In genomic region chr3:51941447-51941797, GRCh38 we compare ENCODE assay signal across 8 cellular contexts. TPM values are rescaled to one million over a fixed set of nuclear protein-coding genes. Genes with fewer than 3 reads are reported as not detected.
DNase-seq lines count a peak whose midpoint lies in the region; ATAC-seq and TF ChIP-seq lines count a peak whose summit lies in the region.

No MANE protein-coding gene starts in this region.

- H3K9ac ChIP-seq in adipocyte (ENCODE audit: low read length), result peak overlapping the region; percentile 89
- peak overlapping the region; percentile 38 to 70 for H3K9ac ChIP-seq in liver (ENCODE audit: low read depth in 1 of 2, low read length in 2 of 2)

- no peak for DNase-seq in activated CD4-positive, alpha-beta T cell treated with anti-CD3 and anti-CD28 coated beads, Interleukin-2, amount 10 ng/mL, durations not matched to agents 24 days and 14 days
- DNase-seq in activated CD4-positive, alpha-beta T cell treated with anti-CD3 and anti-CD28 coated beads for 1 hour, result no peak
- no peak for DNase-seq in adipocyte (ENCODE audit: low read depth)
- no peak for DNase-seq in thyroid gland
- no peak for DNase-seq in glomerular visceral epithelial cell (ENCODE audit: extremely low spot score)
- DNase-seq in foreskin keratinocyte, result no peak
- no peak for DNase-seq in amygdala (lab: John Stamatoyannopoulos, UW)

- H3K4me1 ChIP-seq in adipocyte (ENCODE audit: control insufficient read depth, insufficient read depth, low read length) (peaks cover 36% of the 10 kb centered on the region), liver (ENCODE audit: control insufficient read depth in 4 of 4, insufficient read depth in 4 of 4, low read length in 3 of 4) (peaks cover 10 to 31% (median 23%) of the 10 kb centered on the region in 4 donors), thyroid gland (peaks cover 23 to 24% of the 10 kb centered on the region in 2 donors), foreskin keratinocyte (peaks cover 7% of the 10 kb centered on the region)

- H3K4me3 ChIP-seq in adipocyte (ENCODE audit: low read length) (peak overlapping the region; percentile 86), liver (ENCODE audit: low read depth in 1 of 3, low read length in 3 of 3) (peak overlapping the region; percentile 79 to 94 (median 81)), thyroid gland (replicated peaks in 1 of 3) (peak overlapping the region; percentile 32 to 51 (median 39))

- under 1% methylated on average over 21 of the region's 21 CpGs for WGBS in liver
- WGBS in thyroid gland, 2 donors, result 0 to 1% methylated on average over 7 to 16 of the region's 21 CpGs

- H3K27me3 ChIP-seq in adipocyte (replicated peaks; ENCODE audit: control insufficient read depth, insufficient read depth, low read length) (no peaks in the 10 kb centered on the region), liver (ENCODE audit: control insufficient read depth in 4 of 4, insufficient read depth in 4 of 4, low read length in 3 of 4) (no peaks in the 10 kb centered on the region), thyroid gland (no peaks in the 10 kb centered on the region), foreskin keratinocyte (no peaks in the 10 kb centered on the region)

- TF ChIP-seq RAD21 in liver (IDR thresholded peaks at IDR 0.05), result no peak

- H3K36me3 ChIP-seq in adipocyte (ENCODE audit: control insufficient read depth, insufficient read depth, low read length, severe bottlenecking) (peaks cover 54% of the 10 kb centered on the region), liver (ENCODE audit: control insufficient read depth in 4 of 4, insufficient read depth in 3 of 4, low read depth in 1 of 4, low read length in 3 of 4) (peaks cover 4 to 29% (median 16%) of the 10 kb centered on the region in 4 donors), thyroid gland (peaks cover 10 to 14% of the 10 kb centered on the region in 2 donors)

- H3K9me3 Mint-ChIP-seq in activated CD4-positive, alpha-beta T cell treated with anti-CD3 and anti-CD28 coated beads, Interleukin-2, amount 10 ng/mL, durations not matched to agents 24 days and 14 days, result no peaks in the 10 kb centered on the region

- H3K27me3 Mint-ChIP-seq in activated CD4-positive, alpha-beta T cell treated with anti-CD3 and anti-CD28 coated beads, Interleukin-2, amount 10 ng/mL, durations not matched to agents 24 days and 14 days, result no peaks in the 10 kb centered on the region

- TF ChIP-seq CTCF in liver (IDR thresholded peaks at IDR 0.05; ENCODE audit: low read depth, low read length, missing input control) (no peak), thyroid gland (IDR thresholded peaks at IDR 0.05) (no peak), foreskin keratinocyte (conservative IDR thresholded peaks at IDR 0.05) (no peak)

- no peak for ATAC-seq in foreskin keratinocyte

- no peak for TF ChIP-seq POLR2A in thyroid gland (IDR thresholded peaks at IDR 0.05)

- intact Hi-C loops in activated CD4-positive, alpha-beta T cell treated with anti-CD3 and anti-CD28 coated beads, Interleukin-2, amount 10 ng/mL, durations not matched to agents 24 days and 14 days (cut with micrococcal nuclease), result loop anchor here (5.0 kb wide), 2 partner anchors 404 to 439 kb away; partner anchors contain the start of genes DCAF1 and RAD54L2
- intact Hi-C loops in thyroid gland (cut with DNase I), result loop anchor here (5.0 kb wide), 2 partner anchors 36 to 116 kb away; partner anchors contain the start of genes ABHD14A and DUSP7

- H3K4me3 Mint-ChIP-seq in activated CD4-positive, alpha-beta T cell treated with anti-CD3 and anti-CD28 coated beads, Interleukin-2, amount 10 ng/mL, durations not matched to agents 24 days and 14 days, result peak overlapping the region; percentile 85

- H3K4me1 Mint-ChIP-seq in activated CD4-positive, alpha-beta T cell treated with anti-CD3 and anti-CD28 coated beads, Interleukin-2, amount 10 ng/mL, durations not matched to agents 24 days and 14 days, result peaks cover 26% of the 10 kb centered on the region

- H3K27ac ChIP-seq in liver (ENCODE audit: low read depth in 1 of 2, low read length in 2 of 2) (peak overlapping the region; percentile 34 to 52), thyroid gland (no peak overlapping the region), foreskin keratinocyte (no peak overlapping the region)

- no peaks in the 10 kb centered on the region for H3K9me3 ChIP-seq in adipocyte (ENCODE audit: control insufficient read depth, low read length)
- no peaks in the 10 kb centered on the region for H3K9me3 ChIP-seq in liver (ENCODE audit: control insufficient read depth in 4 of 4, low read length in 3 of 4)
- H3K9me3 ChIP-seq in thyroid gland, result no peaks in the 10 kb centered on the region

- H3K36me3 Mint-ChIP-seq in activated CD4-positive, alpha-beta T cell treated with anti-CD3 and anti-CD28 coated beads, Interleukin-2, amount 10 ng/mL, durations not matched to agents 24 days and 14 days (ENCODE audit: low read depth), result peaks cover 30% of the 10 kb centered on the region

- H3K27ac Mint-ChIP-seq in activated CD4-positive, alpha-beta T cell treated with anti-CD3 and anti-CD28 coated beads, Interleukin-2, amount 10 ng/mL, durations not matched to agents 24 days and 14 days, result peak overlapping the region; percentile 53

TF ChIP-seq in liver, 16 proteins besides CTCF, POLR2A, EP300 and RAD21 (continues in another document):
- no peak for TF ChIP-seq TAF1 (conservative IDR thresholded peaks at IDR 0.05)
- TF ChIP-seq JUND (IDR thresholded peaks at IDR 0.05), result no peak
- no peak for TF ChIP-seq RXRA (IDR thresholded peaks at IDR 0.05)
- TF ChIP-seq NR2F2 (IDR thresholded peaks at IDR 0.05), result no peak
- no peak for TF ChIP-seq HNF4G (IDR thresholded peaks at IDR 0.05)
- no peak for TF ChIP-seq YY1 (IDR thresholded peaks at IDR 0.05)
- no peak for TF ChIP-seq SP1 (IDR thresholded peaks at IDR 0.05)
- no peak for TF ChIP-seq ATF3 (IDR thresholded peaks at IDR 0.05)
- TF ChIP-seq ZBTB33 (IDR thresholded peaks at IDR 0.05), result no peak
- no peak for TF ChIP-seq GABPA (IDR thresholded peaks at IDR 0.05 in 1 of 2, conservative IDR thresholded peaks at IDR 0.05 in 1 of 2)
- TF ChIP-seq MAX (IDR thresholded peaks at IDR 0.05), result no peak
- no peak for TF ChIP-seq FOXA1 (IDR thresholded peaks at IDR 0.05)

RNA-seq across cellular contexts. Expression of gene RRP9, which starts 0.3 kb away (rescaled TPM):
- 92.3 and 95.5 TPM in 2 replicates for total RNA-seq in activated CD4-positive, alpha-beta T cell treated with anti-CD3 and anti-CD28 coated beads, Interleukin-2, amount 10 ng/mL, durations not matched to agents 24 days and 14 days
- total RNA-seq in liver, result 1 to 10 TPM; 6.5 to 8.3 TPM
- 10 to 100 TPM in 1 of 2 donors, 1 to 10 TPM in 1; 7.4 to 11.0 TPM for polyA plus RNA-seq in liver
- total RNA-seq in thyroid gland, result 10 to 100 TPM in 3 of 4 donors, 1 to 10 TPM in 1; 7.3 to 14.4 (median 11.9) TPM
- 43.4 and 52.5 TPM in 2 replicates for total RNA-seq in foreskin keratinocyte
- polyA plus RNA-seq in foreskin keratinocyte, result 53.7 and 63.6 TPM in 2 replicates

RNA-seq across cellular contexts. Expression of gene PARP3, which starts 0.7 kb away (rescaled TPM):
- 17.0 and 17.5 TPM in 2 replicates for total RNA-seq in activated CD4-positive, alpha-beta T cell treated with anti-CD3 and anti-CD28 coated beads, Interleukin-2, amount 10 ng/mL, durations not matched to agents 24 days and 14 days
- 10 to 100 TPM in 1 of 2 donors, 1 to 10 TPM in 1; 1.5 to 21.4 TPM for total RNA-seq in liver
- polyA plus RNA-seq in liver, result 10 to 100 TPM in 1 of 2 donors, 1 to 10 TPM in 1; 9.3 to 16.1 TPM
- 10 to 100 TPM; 32.1 to 50.8 (median 47.1) TPM for total RNA-seq in thyroid gland
- total RNA-seq in foreskin keratinocyte, result 5.2 and 7.1 TPM in 2 replicates
- 4.7 and 6.1 TPM in 2 replicates for polyA plus RNA-seq in foreskin keratinocyte

RNA-seq across cellular contexts. Expression of gene GPR62, which starts 13.8 kb away (rescaled TPM):
- total RNA-seq in activated CD4-positive, alpha-beta T cell treated with anti-CD3 and anti-CD28 coated beads, Interleukin-2, amount 10 ng/mL, durations not matched to agents 24 days and 14 days, result not detected in 2 replicates
- under 1 TPM in 1 of 2 donors, not detected in 1; 0.08 TPM for total RNA-seq in liver
- under 1 TPM in 1 of 2 donors, not detected in 1; 0.07 TPM for polyA plus RNA-seq in liver
- 1 to 10 TPM in 1 of 4 donors, under 1 TPM in 2, not detected in 1; 0.13 to 1.8 (median 0.56) TPM for total RNA-seq in thyroid gland
- total RNA-seq in foreskin keratinocyte, result not detected in 2 replicates
- not detected in 2 replicates for polyA plus RNA-seq in foreskin keratinocyte

RNA-seq across cellular contexts. Expression of gene PCBP4, which starts 25.8 kb away (rescaled TPM):
- 15.2 and 16.8 TPM in 2 replicates for total RNA-seq in activated CD4-positive, alpha-beta T cell treated with anti-CD3 and anti-CD28 coated beads, Interleukin-2, amount 10 ng/mL, durations not matched to agents 24 days and 14 days
- total RNA-seq in liver (1 to 10 TPM; 4.0 to 4.9 TPM), thyroid gland (10 to 100 TPM; 22.2 to 66.2 (median 41.1) TPM), foreskin keratinocyte (30.9 and 33.4 TPM in 2 replicates)
- polyA plus RNA-seq in liver (1 to 10 TPM; 2.7 to 7.9 TPM), foreskin keratinocyte (40.0 and 46.9 TPM in 2 replicates)

RNA-seq across cellular contexts. Expression of gene ABHD14B, which starts 32.4 kb away (rescaled TPM):
- total RNA-seq in activated CD4-positive, alpha-beta T cell treated with anti-CD3 and anti-CD28 coated beads, Interleukin-2, amount 10 ng/mL, durations not matched to agents 24 days and 14 days, result 43.2 and 45.3 TPM in 2 replicates
- 10 to 100 TPM; 24.3 to 43.3 TPM for total RNA-seq in liver
- 100 to 1,000 TPM in 1 of 2 donors, 10 to 100 TPM in 1; 90.6 to 127 TPM for polyA plus RNA-seq in liver
- 10 to 100 TPM; 64.5 to 94.9 (median 87.8) TPM for total RNA-seq in thyroid gland
- 23.0 and 25.8 TPM in 2 replicates for total RNA-seq in foreskin keratinocyte
- 30.5 and 33.6 TPM in 2 replicates for polyA plus RNA-seq in foreskin keratinocyte

Comparison
In these comparisons a context has a peak if more than half of its experiments do, and no peak if none do; other contexts are left out.
1. H3K27ac ChIP-seq: peak in liver (2 of 2); none in thyroid gland (0 of 3) and foreskin keratinocyte (single experiment).
2. Peak in every context shown above with its lines, with median percentiles within 50 percentile points of each other: H3K4me3 ChIP-seq.